ENCODE assay signal across 24 cellular contexts in genomic region chr13:111575719-111576118, GRCh38.
"Had no signal": no experiment of that assay in that cellular context is flagged by ENCODE, and none has a peak within 500 bp of the region (broad histone marks: within the 10 kb centered on the region; RNA-seq: fewer than 3 reads in every experiment).

No MANE protein-coding gene starts in this region.

- H3K36me3 ChIP-seq: esophagus muscularis mucosa, gastrocnemius medialis, left ventricle myocardium inferior, lower lobe of right lung, pancreas, right lobe of liver, tibial artery, upper lobe of right lung, vagina had no signal

- H3K27ac Mint-ChIP-seq: dendritic cell treated with granulocyte-macrophage colony-stimulating factor and Interleukin-4, amounts not matched to agents 40 ng/mL and 50 ng/mL, for 4 days; effector memory CD8-positive, alpha-beta T cell; memory B cell; mesothelial cell of epicardium; natural killer cell; stimulated activated memory B cell treated with anti-CD40 and anti-IgM and Interleukin-4, amounts not matched to agents 10 μg/mL and 1 μg/mL and 100 μg/mL, for 72 hours; stimulated activated naive CD8-positive, alpha-beta T cell treated with anti-CD3 and anti-CD28 coated beads, Interleukin-15, Interleukin-2, amounts not matched to agents 100 ng/mL and 50 ng/mL, for 24 hours had no signal

- H3K27me3 ChIP-seq: gastrocnemius medialis, right lobe of liver, upper lobe of right lung, vagina had no signal

- H3K27ac ChIP-seq: epithelial cell of prostate, esophagus muscularis mucosa, gastrocnemius medialis, left ventricle myocardium inferior, lower lobe of right lung, pancreas, psoas muscle, right lobe of liver, tibial artery, upper lobe of right lung, vagina had no signal

- H3K27me3 Mint-ChIP-seq: dendritic cell treated with granulocyte-macrophage colony-stimulating factor and Interleukin-4, amounts not matched to agents 40 ng/mL and 50 ng/mL, for 4 days; effector memory CD8-positive, alpha-beta T cell; memory B cell; stimulated activated memory B cell treated with anti-CD40 and anti-IgM and Interleukin-4, amounts not matched to agents 10 μg/mL and 1 μg/mL and 100 μg/mL, for 72 hours; stimulated activated naive CD8-positive, alpha-beta T cell treated with anti-CD3 and anti-CD28 coated beads, Interleukin-15, Interleukin-2, amounts not matched to agents 100 ng/mL and 50 ng/mL, for 24 hours had no signal

- H3K4me1 Mint-ChIP-seq: memory B cell; mesothelial cell of epicardium; natural killer cell; neural crest cell; stimulated activated memory B cell treated with anti-CD40 and anti-IgM and Interleukin-4, amounts not matched to agents 10 μg/mL and 1 μg/mL and 100 μg/mL, for 72 hours had no signal

- H3K36me3 Mint-ChIP-seq: stimulated activated memory B cell treated with anti-CD40 and anti-IgM and Interleukin-4, amounts not matched to agents 10 μg/mL and 1 μg/mL and 100 μg/mL, for 72 hours had no signal

- ATAC-seq: effector memory CD8-positive, alpha-beta T cell; gastrocnemius medialis; lower lobe of right lung; natural killer cell; pancreas; psoas muscle; right lobe of liver; stimulated activated memory B cell treated with anti-CD40 and anti-IgM and Interleukin-4, amounts not matched to agents 10 μg/mL and 1 μg/mL and 100 μg/mL, for 72 hours; upper lobe of right lung had no signal

- H3K4me3 ChIP-seq: esophagus muscularis mucosa, gastrocnemius medialis, left ventricle myocardium inferior, lower lobe of right lung, pancreas, psoas muscle, right lobe of liver, tibial artery, upper lobe of right lung, vagina had no signal

- H3K4me3 Mint-ChIP-seq: dendritic cell treated with granulocyte-macrophage colony-stimulating factor and Interleukin-4, amounts not matched to agents 40 ng/mL and 50 ng/mL, for 4 days; effector memory CD8-positive, alpha-beta T cell; memory B cell; mesothelial cell of epicardium; natural killer cell; neural crest cell; stimulated activated memory B cell treated with anti-CD40 and anti-IgM and Interleukin-4, amounts not matched to agents 10 μg/mL and 1 μg/mL and 100 μg/mL, for 72 hours; stimulated activated naive CD8-positive, alpha-beta T cell treated with anti-CD3 and anti-CD28 coated beads, Interleukin-15, Interleukin-2, amounts not matched to agents 100 ng/mL and 50 ng/mL, for 24 hours had no signal

- DNase-seq: effector memory CD8-positive, alpha-beta T cell; gastrocnemius medialis; islet precursor cell; left ventricle myocardium inferior; lower lobe of right lung; natural killer cell; nucleus accumbens; pancreas; psoas muscle; retina; stimulated activated CD4-positive, alpha-beta T cell treated with anti-CD3 and anti-CD28 coated beads, Interleukin-4, amount 100 ng/mL, for 1 hour; stimulated activated CD8-positive, alpha-beta memory T cell treated with anti-CD3 and anti-CD28 coated beads, Interleukin-4, amount 100 ng/mL, for 48 hours; tibial artery; upper lobe of right lung had no signal

- H3K4me1 ChIP-seq: esophagus muscularis mucosa, gastrocnemius medialis, left ventricle myocardium inferior, lower lobe of right lung, psoas muscle, tibial artery, upper lobe of right lung, vagina had no signal

- H3K9me3 ChIP-seq: gastrocnemius medialis, psoas muscle, vagina had no signal
